14 cellular contexts compared by ENCODE assay signal in genomic region chr19:19748249-19748938, GRCh38. TPM values are rescaled to one million over a fixed set of nuclear protein-coding genes. Genes with fewer than 3 reads are reported as not detected.
DNase-seq lines count a peak whose midpoint lies in the region; ATAC-seq, FAIRE-seq and TF ChIP-seq lines count a peak whose summit lies in the region.
"Had no signal": no experiment of that assay in that cellular context is flagged by ENCODE, and none has a peak within 500 bp of the region (broad histone marks: within the 10 kb centered on the region; RNA-seq: fewer than 3 reads in every experiment).

No MANE protein-coding gene starts in this region.

- no peak for ATAC-seq in esophagus mucosa

- TF ChIP-seq POLR2A in GM12892 (IDR thresholded peaks at IDR 0.05; ENCODE audit: low read depth, low read length) (no peak), spleen (IDR thresholded peaks at IDR 0.05) (no peak)

- 76 to 89% (median 84%) methylated on average over 7 to 9 of the region's 9 CpGs for WGBS in spleen, 5 donors

- H3K36me3 ChIP-seq in spleen = no peaks in the 10 kb centered on the region

- FAIRE-seq in GM12892 (lab: Jason Lieb, UNC) = no peak
- FAIRE-seq: H54 had no signal

- peaks cover 0 to 38% (median 0%) of the 10 kb centered on the region in 8 donors for H3K9me3 ChIP-seq in spleen

- H3K27me3 ChIP-seq in spleen (replicated peaks in 1 of 7) = no peaks in the 10 kb centered on the region

- intact Hi-C loops in spleen (cut with DNase I; ENCODE audit: low total_unique reads) = no loop called here

- H3K4me3 ChIP-seq in spleen = no peak overlapping the region
- H3K4me3 ChIP-seq: GM23248 had no signal

- no peaks in the 10 kb centered on the region for H3K4me1 ChIP-seq in spleen

- DNase-seq in D341Med (ENCODE audit: low spot score) (peak; percentile 20), GM12892 (ENCODE audit: insufficient read length) (peak; percentile 12), iPS-NIHi11 (ENCODE audit: low spot score) (peak; percentile 7), spleen (peak; percentile 59), NCI-H2227 treated with DMSO at 0.1 percent for 48 hours (lab: John Stamatoyannopoulos, UW) (no peak), SK-N-DZ (ENCODE audit: low spot score) (no peak)
- DNase-seq: ACHN; C1 segment of cervical spinal cord; Calu3; CD4-positive, alpha-beta T cell; DMS79; GM23248 had no signal

- H3K27ac ChIP-seq in spleen = no peak overlapping the region
- H3K27ac ChIP-seq: GM23248 had no signal

- TF ChIP-seq CTCF in spleen (IDR thresholded peaks at IDR 0.05 in 8 of 11, conservative IDR thresholded peaks at IDR 0.05 in 3 of 11) = no peak

RNA-seq across cellular contexts. Expression of gene ZNF14, which starts 15.5 kb away (rescaled TPM):
- 4.3 TPM for polyA plus RNA-seq in GM12892 (2012; ENCODE audit: missing spikeins)
- total RNA-seq in spleen (10 to 100 TPM in 5 of 7 donors, 1 to 10 TPM in 2; 8.0 to 17.1 (median 11.5) TPM), esophagus mucosa (2.3 TPM)
- 1 to 10 TPM; 5.2 to 7.6 (median 6.2) TPM for polyA plus RNA-seq in spleen
- polyA plus RNA-seq in SK-N-DZ (2014; cell fraction: cytosol; rRNA removed) = 3.6 and 3.7 TPM in 2 replicates
- 2.3 and 2.4 TPM in 2 replicates for polyA plus RNA-seq in SK-N-DZ (2014; cell fraction: nucleus; rRNA removed)

Comparison
In these comparisons a context has a peak if more than half of its experiments do, and no peak if none do; other contexts are left out.
1. DNase-seq: peak in D341Med (single experiment), GM12892 (single experiment), iPS-NIHi11 (single experiment) and spleen (single experiment); none in NCI-H2227 treated with DMSO at 0.1 percent for 48 hours (single experiment) and SK-N-DZ (single experiment).